In genomic region chr10:117351558-117351957, GRCh38 we compare ENCODE assay signal across 31 cellular contexts.
"Had no signal": no experiment of that assay in that cellular context is flagged by ENCODE, and none has a peak within 500 bp of the region (broad histone marks: within the 10 kb centered on the region; RNA-seq: fewer than 3 reads in every experiment).

No MANE protein-coding gene starts in this region.

- H3K4me3 Mint-ChIP-seq: activated CD4-positive, alpha-beta memory T cell treated with anti-CD3 and anti-CD28 coated beads for 36 hours; activated CD4-positive, alpha-beta T cell treated with anti-CD3 and anti-CD28 coated beads for 36 hours; activated naive CD8-positive, alpha-beta T cell treated with anti-CD3 and anti-CD28 coated beads for 36 hours; activated T-cell treated with anti-CD3 and anti-CD28 coated beads, Interleukin-2, amount 50 U/mL, for 4 hours had no signal

- H3K9me3 Mint-ChIP-seq: activated CD4-positive, alpha-beta memory T cell treated with anti-CD3 and anti-CD28 coated beads for 36 hours; activated naive CD8-positive, alpha-beta T cell treated with anti-CD3 and anti-CD28 coated beads for 36 hours; activated T-cell treated with anti-CD3 and anti-CD28 coated beads, Interleukin-2, amount 50 U/mL, for 4 hours had no signal

- H3K27me3 ChIP-seq: brain microvascular endothelial cell, MG63 had no signal

- H3K9me3 ChIP-seq: MG63 had no signal

- H3K27ac ChIP-seq: brain microvascular endothelial cell, PC-9, RWPE1 had no signal

- H3K36me3 ChIP-seq: brain microvascular endothelial cell, MG63 had no signal

- H3K27ac Mint-ChIP-seq: activated CD4-positive, alpha-beta memory T cell treated with anti-CD3 and anti-CD28 coated beads for 36 hours; activated CD4-positive, alpha-beta T cell treated with anti-CD3 and anti-CD28 coated beads for 36 hours; activated naive CD8-positive, alpha-beta T cell treated with anti-CD3 and anti-CD28 coated beads for 36 hours had no signal

- H3K4me2 ChIP-seq: PC-9 had no signal

- H3K27me3 Mint-ChIP-seq: activated CD4-positive, alpha-beta memory T cell treated with anti-CD3 and anti-CD28 coated beads for 36 hours; activated CD4-positive, alpha-beta T cell treated with anti-CD3 and anti-CD28 coated beads for 36 hours; activated naive CD8-positive, alpha-beta T cell treated with anti-CD3 and anti-CD28 coated beads for 36 hours had no signal

- H2AFZ ChIP-seq: PC-9 had no signal

- H3K4me3 ChIP-seq: MG63, PC-9 had no signal

- DNase-seq: activated CD4-positive, alpha-beta memory T cell treated with anti-CD3 and anti-CD28 coated beads for 36 hours; activated CD4-positive, alpha-beta T cell treated with anti-CD3 and anti-CD28 coated beads for 36 hours; activated CD4-positive, alpha-beta T cell treated with anti-CD3 and anti-CD28 coated beads, Interleukin-2, amount 50 U/mL, for 1 hour; activated CD8-positive, alpha-beta memory T cell treated with anti-CD3 and anti-CD28 coated beads, Interleukin-2, amount 50 U/mL, for 4 hours; activated effector memory CD4-positive, alpha-beta T cell treated with anti-CD3 and anti-CD28 coated beads, Interleukin-2, amount 50 U/mL, for 16 hours; activated naive CD4-positive, alpha-beta T cell; activated naive CD4-positive, alpha-beta T cell treated with anti-CD3 and anti-CD28 coated beads, Interleukin-2, amount 50 U/mL, for 16 hours; activated naive CD8-positive, alpha-beta T cell treated with anti-CD3 and anti-CD28 coated beads for 36 hours; activated T-cell treated with anti-CD3 and anti-CD28 coated beads for 4 hours; activated T-cell treated with anti-CD3 and anti-CD28 coated beads, Interleukin-2, amount 50 U/mL, for 4 hours; amniotic stem cell; aorta; brain microvascular endothelial cell; central memory CD4-positive, alpha-beta T cell; MG63; NCI-H1092; NCI-H1436 treated with DMSO at 0.1 percent for 48 hours; NCI-H1694 treated with DMSO at 0.1 percent for 48 hours; NCI-H2029; NCI-H345; NCI-H526; NCI-H748 treated with DMSO at 0.1 percent for 48 hours; PC-9; SIG-M5; SW 1271; T-helper 1 cell; T1000 had no signal

- ATAC-seq: activated CD4-positive, alpha-beta T cell treated with anti-CD3 and anti-CD28 coated beads for 36 hours; activated CD4-positive, CD25-positive, alpha-beta regulatory T cell treated with anti-CD3 and anti-CD28 coated beads, Interleukin-2, amount 50 U/mL, for 24 hours; activated T-cell treated with anti-CD3 and anti-CD28 coated beads, Interleukin-2, amount 50 U/mL, for 4 hours; Right ventricle myocardium inferior; SK-N-SH treated with all-trans-retinoic acid at 6 μM for 48 hours had no signal
